In the genomic region with DNA sequence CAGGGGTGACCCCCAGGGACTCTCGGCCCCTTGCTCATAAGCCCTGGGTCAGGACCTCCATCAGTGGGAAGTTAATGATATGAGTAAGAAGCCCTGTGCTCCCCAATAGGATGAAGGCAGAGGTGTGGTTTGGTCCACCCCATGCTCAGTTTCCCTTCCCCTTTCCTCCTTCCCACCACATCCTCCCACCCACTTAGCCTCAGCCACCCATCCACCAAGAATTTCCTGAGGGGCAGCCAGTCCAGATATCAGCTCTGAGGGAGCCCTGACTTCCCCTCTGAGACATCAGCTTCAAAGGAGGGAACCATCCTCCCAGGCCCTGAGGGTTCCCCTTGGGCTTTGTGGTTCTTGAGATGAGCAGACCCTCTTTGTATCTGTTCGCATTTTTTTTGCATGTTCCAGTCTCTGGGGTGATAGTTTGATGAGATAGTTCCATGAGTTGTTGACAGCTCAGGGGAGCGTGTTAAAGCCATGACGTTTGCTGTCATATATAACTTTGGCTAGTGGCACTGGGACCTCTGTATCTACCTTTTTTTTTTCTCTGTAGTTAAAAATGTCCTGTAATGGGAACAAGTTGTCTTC, we compare ENCODE assay signal across 8 cellular contexts.
A peak's percentile ranks its signal among the peaks of the same experiment; 100 is the strongest.
DNase-seq lines count a peak whose midpoint lies in the region; ATAC-seq and TF ChIP-seq lines count a peak whose summit lies in the region.

No MANE protein-coding gene starts in this region.

- H3K27me3 ChIP-seq in right atrium auricular region (no peaks in the 10 kb centered on the region), uterus (no peaks in the 10 kb centered on the region), GM23338 (ENCODE audit: insufficient read depth) (no peaks in the 10 kb centered on the region)

- no peaks in the 10 kb centered on the region for H3K27me3 Mint-ChIP-seq in T-helper 17 cell
- H3K27me3 Mint-ChIP-seq in naive B cell, result no peaks in the 10 kb centered on the region
- H3K27me3 Mint-ChIP-seq in GM23338 (ENCODE audit: insufficient read depth, low read depth, poor library complexity), result peaks cover 4% of the 10 kb centered on the region

- H3K4me3 ChIP-seq in right atrium auricular region (no peak overlapping the region), uterus (no peak overlapping the region), GM23338 (no peak overlapping the region)

- no peak overlapping the region for H2AFZ ChIP-seq in GM23338

- no peaks in the 10 kb centered on the region for H3F3A ChIP-seq in GM23338 (replicated peaks; ENCODE audit: low read depth)

- no peaks in the 10 kb centered on the region for H3K9me3 ChIP-seq in right atrium auricular region
- no peaks in the 10 kb centered on the region for H3K9me3 ChIP-seq in T-helper 17 cell (ENCODE audit: control insufficient read depth, low read length, poor library complexity, severe bottlenecking)
- no peaks in the 10 kb centered on the region for H3K9me3 ChIP-seq in uterus

- H3K9me3 Mint-ChIP-seq in naive B cell (peaks cover 0 to 5% (median 0%) of the 10 kb centered on the region in 7 donors), GM23338 (no peaks in the 10 kb centered on the region; the same call in 2 of the 3 replicates)

- H3K36me3 ChIP-seq in right atrium auricular region (peaks cover 15% of the 10 kb centered on the region), uterus (no peaks in the 10 kb centered on the region), GM23338 (ENCODE audit: insufficient read depth) (no peaks in the 10 kb centered on the region)

- H4K20me1 ChIP-seq in GM23338 (replicated peaks; ENCODE audit: insufficient read depth), result no peaks in the 10 kb centered on the region

- peaks cover 20% of the 10 kb centered on the region for H3K36me3 Mint-ChIP-seq in T-helper 17 cell (ENCODE audit: low read depth)
- H3K36me3 Mint-ChIP-seq in naive B cell, result peaks cover 14 to 38% of the 10 kb centered on the region in 2 donors
- H3K36me3 Mint-ChIP-seq in GM23338 (ENCODE audit: low read depth), result no peaks in the 10 kb centered on the region

- H3K4me1 ChIP-seq in right atrium auricular region (no peaks in the 10 kb centered on the region), uterus (no peaks in the 10 kb centered on the region), GM23338 (ENCODE audit: insufficient read depth) (no peaks in the 10 kb centered on the region)

- H3K4me3 Mint-ChIP-seq in T-helper 17 cell (peak overlapping the region; percentile 71), naive B cell (peak overlapping the region; percentile 0 to 86 (median 76)), GM23338 (no peak overlapping the region)

- no peak overlapping the region for H3K27ac ChIP-seq in right atrium auricular region
- H3K27ac ChIP-seq in uterus, result no peak overlapping the region
- H3K27ac ChIP-seq in GM23338 (ENCODE audit: low read depth), result no peak overlapping the region

- H3K4me2 ChIP-seq in GM23338, result no peak overlapping the region

- ATAC-seq in Right ventricle myocardium inferior (peak; percentile 45), HG02943 (IDR thresholded peaks at IDR 0.05; ENCODE audit: low read depth, unreplicated experiment) (peak; percentile 58), T-helper 17 cell (peak; percentile 57), naive B cell (ENCODE audit: low read depth in 2 of 2) (peak; percentile 81 to 85), GM23338 (no peak)

- H3K9me2 ChIP-seq in GM23338 (ENCODE audit: insufficient read depth), result no peaks in the 10 kb centered on the region

- intact Hi-C loops in Right ventricle myocardium inferior (cut with DNase I), result loop anchor here (5.0 kb wide), 1 partner anchor 220 kb away; no protein-coding TSS in a partner anchor
- intact Hi-C loops in uterus (cut with DNase I; ENCODE audit: low total_unique reads), result no loop called here

- no peak for TF ChIP-seq POLR2A in uterus (IDR thresholded peaks at IDR 0.05)

- H3K4me1 Mint-ChIP-seq in T-helper 17 cell, result peaks cover 39% of the 10 kb centered on the region
- H3K4me1 Mint-ChIP-seq in naive B cell, result peaks cover 48 to 78% (median 53%) of the 10 kb centered on the region in 3 donors
- no peaks in the 10 kb centered on the region for H3K4me1 Mint-ChIP-seq in GM23338

- H3K79me2 ChIP-seq in GM23338 (replicated peaks; ENCODE audit: insufficient read depth), result no peaks in the 10 kb centered on the region

- peak overlapping the region; percentile 72 for H3K27ac Mint-ChIP-seq in T-helper 17 cell
- H3K27ac Mint-ChIP-seq in naive B cell, result peak overlapping the region; percentile 72 to 97 (median 94)
- no peak overlapping the region for H3K27ac Mint-ChIP-seq in GM23338

- DNase-seq in Right ventricle myocardium inferior (ENCODE audit: missing footprints), result no peak
- no peak for DNase-seq in right atrium auricular region (ENCODE audit: low spot score)
- DNase-seq in T-helper 17 cell, result no peak
- peak; percentile 84 for DNase-seq in naive B cell
- DNase-seq in uterus, result no peak
- DNase-seq in GM23338 (ENCODE audit: low spot score), result no peak
- no peak for DNase-seq in COLO829 (ENCODE audit: low spot score)

- no peak for TF ChIP-seq CTCF in right atrium auricular region (IDR thresholded peaks at IDR 0.05)
- no peak for TF ChIP-seq CTCF in uterus (IDR thresholded peaks at IDR 0.05)
- no peak for TF ChIP-seq CTCF in GM23338 (conservative IDR thresholded peaks at IDR 0.05; ENCODE audit: low read depth in 2 of 2)

TF ChIP-seq in GM23338, 12 proteins besides CTCF, POLR2A, EP300 and RAD21 (continues in another document):
- TF ChIP-seq STAT1 (IDR thresholded peaks at IDR 0.05; ENCODE audit: unreplicated experiment) (no peak), POLR2AphosphoS5 (IDR thresholded peaks at IDR 0.05; ENCODE audit: low read depth) (no peak), CREB1 (CRISPR knock-in tag; IDR thresholded peaks at IDR 0.05; ENCODE audit: low read depth) (no peak), NANOG (IDR thresholded peaks at IDR 0.05; ENCODE audit: borderline replicate concordance) (no peak), JUNB (IDR thresholded peaks at IDR 0.05; ENCODE audit: unreplicated experiment) (no peak), EZH2phosphoT487 (IDR thresholded peaks at IDR 0.05; ENCODE audit: unreplicated experiment) (no peak), EZH2 (IDR thresholded peaks at IDR 0.05; ENCODE audit: low read depth, unreplicated experiment) (no peak)
- TF ChIP-seq, protein P1, sequence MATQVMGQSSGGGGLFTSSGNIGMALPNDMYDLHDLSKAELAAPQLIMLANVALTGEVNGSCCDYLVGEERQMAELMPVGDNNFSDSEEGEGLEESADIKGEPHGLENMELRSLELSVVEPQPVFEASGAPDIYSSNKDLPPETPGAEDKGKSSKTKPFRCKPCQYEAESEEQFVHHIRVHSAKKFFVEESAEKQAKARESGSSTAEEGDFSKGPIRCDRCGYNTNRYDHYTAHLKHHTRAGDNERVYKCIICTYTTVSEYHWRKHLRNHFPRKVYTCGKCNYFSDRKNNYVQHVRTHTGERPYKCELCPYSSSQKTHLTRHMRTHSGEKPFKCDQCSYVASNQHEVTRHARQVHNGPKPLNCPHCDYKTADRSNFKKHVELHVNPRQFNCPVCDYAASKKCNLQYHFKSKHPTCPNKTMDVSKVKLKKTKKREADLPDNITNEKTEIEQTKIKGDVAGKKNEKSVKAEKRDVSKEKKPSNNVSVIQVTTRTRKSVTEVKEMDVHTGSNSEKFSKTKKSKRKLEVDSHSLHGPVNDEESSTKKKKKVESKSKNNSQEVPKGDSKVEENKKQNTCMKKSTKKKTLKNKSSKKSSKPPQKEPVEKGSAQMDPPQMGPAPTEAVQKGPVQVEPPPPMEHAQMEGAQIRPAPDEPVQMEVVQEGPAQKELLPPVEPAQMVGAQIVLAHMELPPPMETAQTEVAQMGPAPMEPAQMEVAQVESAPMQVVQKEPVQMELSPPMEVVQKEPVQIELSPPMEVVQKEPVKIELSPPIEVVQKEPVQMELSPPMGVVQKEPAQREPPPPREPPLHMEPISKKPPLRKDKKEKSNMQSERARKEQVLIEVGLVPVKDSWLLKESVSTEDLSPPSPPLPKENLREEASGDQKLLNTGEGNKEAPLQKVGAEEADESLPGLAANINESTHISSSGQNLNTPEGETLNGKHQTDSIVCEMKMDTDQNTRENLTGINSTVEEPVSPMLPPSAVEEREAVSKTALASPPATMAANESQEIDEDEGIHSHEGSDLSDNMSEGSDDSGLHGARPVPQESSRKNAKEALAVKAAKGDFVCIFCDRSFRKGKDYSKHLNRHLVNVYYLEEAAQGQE (IDR thresholded peaks at IDR 0.05; ENCODE audit: unreplicated experiment), result no peak
- TF ChIP-seq, protein P2, sequence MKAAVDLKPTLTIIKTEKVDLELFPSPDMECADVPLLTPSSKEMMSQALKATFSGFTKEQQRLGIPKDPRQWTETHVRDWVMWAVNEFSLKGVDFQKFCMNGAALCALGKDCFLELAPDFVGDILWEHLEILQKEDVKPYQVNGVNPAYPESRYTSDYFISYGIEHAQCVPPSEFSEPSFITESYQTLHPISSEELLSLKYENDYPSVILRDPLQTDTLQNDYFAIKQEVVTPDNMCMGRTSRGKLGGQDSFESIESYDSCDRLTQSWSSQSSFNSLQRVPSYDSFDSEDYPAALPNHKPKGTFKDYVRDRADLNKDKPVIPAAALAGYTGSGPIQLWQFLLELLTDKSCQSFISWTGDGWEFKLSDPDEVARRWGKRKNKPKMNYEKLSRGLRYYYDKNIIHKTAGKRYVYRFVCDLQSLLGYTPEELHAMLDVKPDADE (IDR thresholded peaks at IDR 0.05), result no peak
